ENCODE assay signal across 24 cellular contexts in genomic region chr3:186251948-186252619, GRCh38.
DNase-seq lines count a peak whose midpoint lies in the region; FAIRE-seq and TF ChIP-seq lines count a peak whose summit lies in the region.
"Had no signal": no experiment of that assay in that cellular context is flagged by ENCODE, and none has a peak within 500 bp of the region (broad histone marks: within the 10 kb centered on the region; RNA-seq: fewer than 3 reads in every experiment).

No MANE protein-coding gene starts in this region.

- FAIRE-seq in H1 (lab: Jason Lieb, UNC) = no peak
- FAIRE-seq: astrocyte had no signal

- H3K18ac ChIP-seq in H1 (ENCODE audit: extremely low read depth, low read length) (no peak overlapping the region), neuronal stem cell (ENCODE audit: low read length) (no peak overlapping the region)

- no peaks in the 10 kb centered on the region for H4K20me1 ChIP-seq in H1 (replicated peaks in 1 of 2; ENCODE audit: control insufficient read depth in 1 of 2, insufficient read depth in 2 of 2, low read length in 2 of 2)

- H3K23ac ChIP-seq in H1 (ENCODE audit: insufficient read length) = no peak overlapping the region
- no peak overlapping the region for H3K23ac ChIP-seq in neuronal stem cell (ENCODE audit: low read depth, low read length, poor library complexity)

- no peak overlapping the region for H2AFZ ChIP-seq in H1 (ENCODE audit: low read length)
- H2AFZ ChIP-seq in neuronal stem cell (ENCODE audit: low read length) = no peak overlapping the region

- no peaks in the 10 kb centered on the region for H3K79me1 ChIP-seq in H1 (ENCODE audit: low read depth, low read length)
- H3K79me1 ChIP-seq in neuronal stem cell (ENCODE audit: low read depth, low read length) = no peaks in the 10 kb centered on the region

- H4K5ac ChIP-seq in H1 (ENCODE audit: insufficient read length, low read depth, low read length) = no peak overlapping the region

- no peak overlapping the region for H2BK20ac ChIP-seq in H1 (ENCODE audit: low read length)

- H3K27ac ChIP-seq in H1 (ENCODE audit: low read depth, low read length) = no peak overlapping the region
- no peak overlapping the region for H3K27ac ChIP-seq in neuronal stem cell (replicated peaks; ENCODE audit: low read length)
- H3K27ac ChIP-seq: SJSA1, skin epidermis had no signal

- CTCF ChIA-PET in H1 (lab: Charles Lee; ENCODE audit: partially characterized antibody) = interaction anchor here (0.8 to 12.2 kb wide), 11 partner anchors 8 to 288 kb away, joined by 3 to 156 read pairs (median 5); no protein-coding TSS in a partner anchor
- CTCF ChIA-PET in Calu3 (lab: Charles Lee) = interaction anchor here (2.7 kb wide), 1 partner anchor 10 kb away, joined by 10 read pairs; no protein-coding TSS in a partner anchor

- DNase-seq in DMS 273 (lab: John Stamatoyannopoulos, UW; ENCODE audit: unreplicated experiment) (peak; percentile 97), Kasumi-1 (lab: John Stamatoyannopoulos, UW) (peak; percentile 72 to 75), RPMI7951 (ENCODE audit: low read depth) (peak; percentile 31), H1 (ENCODE audit: low read depth in 1 of 2, low spot score in 2 of 2) (no peak), Calu3 (no peak), neuronal stem cell (ENCODE audit: low spot score) (no peak), ACHN (no peak)
- DNase-seq: activated B cell treated with CpG ODN at 0.5 μM for 24 hours; CD8-positive, alpha-beta T cell; DMS53; GDM1; head of caudate nucleus; IMR-90; mesenchymal stem cell; MM.1S; NCI-H774; PC-3 had no signal

- no peak for TF ChIP-seq EP300 in H1 (IDR thresholded peaks at IDR 0.05; ENCODE audit: borderline replicate concordance in 1 of 2, low read depth in 2 of 2, low read length in 2 of 2)

- H3K4me1 ChIP-seq in H1 (replicated peaks in 1 of 4; ENCODE audit: control insufficient read depth in 3 of 4, insufficient read depth in 4 of 4, low read length in 3 of 4) = peaks cover 0 to 3% (median 0%) of the 10 kb centered on the region in 4 experiments; a peak in 1 of 7 replicates
- peaks cover 0 to 2% of the 10 kb centered on the region in 2 donors for H3K4me1 ChIP-seq in neuronal stem cell (ENCODE audit: control insufficient read depth in 2 of 2, insufficient read depth in 1 of 2, low read depth in 1 of 2, low read length in 2 of 2)
- H3K4me1 ChIP-seq: SJSA1 had no signal

- no peak for TF ChIP-seq POLR2A in H1 (IDR thresholded peaks at IDR 0.05; ENCODE audit: control extremely low read depth in 1 of 2, low read depth in 2 of 2, low read length in 2 of 2)

- BruUV-seq in Calu3 (replicated peaks; lab: Mats Ljungman, UMichigan) = no TSS peak

- H2BK15ac ChIP-seq in H1 (ENCODE audit: low read length) = no peak overlapping the region
- no peak overlapping the region for H2BK15ac ChIP-seq in neuronal stem cell (ENCODE audit: low read length)

- POLR2A ChIA-PET in H1 (lab: Charles Lee; ENCODE audit: partially characterized antibody) = no interaction called here

- H3K27me3 ChIP-seq in H1 (replicated peaks in 1 of 4; ENCODE audit: control insufficient read depth in 3 of 4, extremely low read depth in 1 of 4, insufficient read depth in 3 of 4, low read length in 3 of 4) (no peaks in the 10 kb centered on the region), neuronal stem cell (ENCODE audit: control insufficient read depth in 3 of 3, insufficient read depth in 3 of 3, low read depth in 1 of 3, low read length in 3 of 3) (peaks cover 0 to 21% (median 0%) of the 10 kb centered on the region in 3 experiments)
- H3K27me3 ChIP-seq: SJSA1 had no signal

- H3K14ac ChIP-seq in H1 (ENCODE audit: insufficient read length) = no peak overlapping the region
- no peak overlapping the region for H3K14ac ChIP-seq in neuronal stem cell (ENCODE audit: low read length)

- H2BK5ac ChIP-seq in H1 (ENCODE audit: low read depth, low read length) = no peak overlapping the region
- no peak overlapping the region for H2BK5ac ChIP-seq in neuronal stem cell (ENCODE audit: low read length)

- 76% methylated on average over 8 of the region's 8 CpGs; no CpG with 5 or more reads in 1 of the 2 experiments for WGBS in H1 (ENCODE audit: extremely low coverage in 1 of 2, insufficient coverage in 1 of 2, insufficient read length in 1 of 2, insufficient replicate concordance in 2 of 2, low coverage in 1 of 2, low lambda C conversion rate in 2 of 2, missing lambda C conversion rate in 1 of 2), 2 experiments
- no CpG with 5 or more reads among the region's 8 CpGs for WGBS in neuronal stem cell (ENCODE audit: extremely low coverage in 2 of 2, insufficient read length in 2 of 2, insufficient replicate concordance in 1 of 2), 2 donors

- H3K4me3 Mint-ChIP-seq in Calu3 (ENCODE audit: low read depth, unreplicated experiment) = no peak overlapping the region
- H3K4me3 Mint-ChIP-seq: activated B cell treated with CpG ODN at 0.5 μM for 24 hours; activated naive CD8-positive, alpha-beta T cell; activated T-helper 17 cell treated with anti-CD3 and anti-CD28 coated beads, Interleukin-2, amount 50 U/mL, for 72 hours; CD8-positive, alpha-beta T cell; central memory CD8-positive, alpha-beta T cell; type B pancreatic cell had no signal

- H3K4me3 ChIP-seq in H1 (ENCODE audit: extremely low read depth in 1 of 4, insufficient read depth in 2 of 4, low read depth in 3 of 4, low read length in 4 of 4) (no peak overlapping the region), neuronal stem cell (ENCODE audit: low read length in 2 of 2) (no peak overlapping the region)
- H3K4me3 ChIP-seq: SJSA1, skin epidermis had no signal

- H3K4ac ChIP-seq in H1 (replicated peaks; ENCODE audit: insufficient read length, low read depth, low read length) (no peak overlapping the region), neuronal stem cell (ENCODE audit: low read length) (no peak overlapping the region)

- no peak overlapping the region for H3K27ac Mint-ChIP-seq in Calu3 (ENCODE audit: unreplicated experiment)
- H3K27ac Mint-ChIP-seq: activated naive CD8-positive, alpha-beta T cell; activated T-helper 17 cell treated with anti-CD3 and anti-CD28 coated beads, Interleukin-2, amount 50 U/mL, for 72 hours; CD8-positive, alpha-beta T cell; type B pancreatic cell had no signal

- H3K9me3 ChIP-seq in H1 (ENCODE audit: insufficient read depth in 2 of 2, low read depth in 1 of 2, low read length in 1 of 2) = no peaks in the 10 kb centered on the region
- H3K9me3 ChIP-seq in neuronal stem cell (replicated peaks in 1 of 2; ENCODE audit: control insufficient read depth in 2 of 2, insufficient read depth in 1 of 2, low read depth in 1 of 2, low read length in 2 of 2) = no peaks in the 10 kb centered on the region
- H3K9me3 ChIP-seq: SJSA1 had no signal

- peaks cover 93% of the 10 kb centered on the region for H3K27me3 Mint-ChIP-seq in Calu3 (ENCODE audit: unreplicated experiment)
- H3K27me3 Mint-ChIP-seq: activated B cell treated with CpG ODN at 0.5 μM for 24 hours; activated naive CD8-positive, alpha-beta T cell had no signal

- no peaks in the 10 kb centered on the region for H3K79me2 ChIP-seq in H1 (ENCODE audit: control insufficient read depth in 1 of 2, insufficient read depth in 2 of 2, low read length in 2 of 2)

- no peaks in the 10 kb centered on the region for H3K36me3 Mint-ChIP-seq in Calu3 (ENCODE audit: insufficient read depth, unreplicated experiment)
- H3K36me3 Mint-ChIP-seq: activated naive CD8-positive, alpha-beta T cell; CD8-positive, alpha-beta T cell had no signal

- H2BK120ac ChIP-seq in H1 (replicated peaks; ENCODE audit: low read depth, low read length) (no peak overlapping the region), neuronal stem cell (ENCODE audit: low read depth, low read length) (no peak overlapping the region)

- intact Hi-C loops in Calu3 (cut with micrococcal nuclease; ENCODE audit: unreplicated experiment) = no loop called here

- no peak overlapping the region for H4K91ac ChIP-seq in H1 (replicated peaks; ENCODE audit: insufficient read length, low read length)
- no peak overlapping the region for H4K91ac ChIP-seq in neuronal stem cell (ENCODE audit: low read depth, low read length, poor library complexity)

- no peaks in the 10 kb centered on the region for H3K23me2 ChIP-seq in H1 (ENCODE audit: low read depth, low read length)

- TF ChIP-seq CTCF in H1 (IDR thresholded peaks at IDR 0.05; ENCODE audit: control extremely low read depth in 1 of 3, insufficient read depth in 1 of 3, low read depth in 1 of 3, low read length in 3 of 3) (no peak), Calu3 (IDR thresholded peaks at IDR 0.05; ENCODE audit: unreplicated experiment) (no peak)

- H3K36me3 ChIP-seq in H1 (ENCODE audit: control insufficient read depth in 2 of 4, insufficient read depth in 4 of 4, low read length in 3 of 4) (no peaks in the 10 kb centered on the region), neuronal stem cell (replicated peaks in 1 of 2; ENCODE audit: control insufficient read depth in 2 of 2, insufficient read depth in 2 of 2, low read length in 2 of 2) (no peaks in the 10 kb centered on the region)
- H3K36me3 ChIP-seq: SJSA1 had no signal

- no peaks in the 10 kb centered on the region for H3K9me3 Mint-ChIP-seq in Calu3 (ENCODE audit: low read depth, unreplicated experiment)
- H3K9me3 Mint-ChIP-seq: activated B cell treated with CpG ODN at 0.5 μM for 24 hours; activated T-helper 17 cell treated with anti-CD3 and anti-CD28 coated beads, Interleukin-2, amount 50 U/mL, for 72 hours; CD8-positive, alpha-beta T cell; central memory CD8-positive, alpha-beta T cell; type B pancreatic cell had no signal

- no peak overlapping the region for H4K8ac ChIP-seq in H1 (ENCODE audit: extremely low read depth, insufficient read depth, low read length)
- no peak overlapping the region for H4K8ac ChIP-seq in neuronal stem cell (ENCODE audit: low read depth, low read length)

- H3K4me2 ChIP-seq in H1 (ENCODE audit: insufficient read depth in 1 of 2, low read depth in 2 of 2, low read length in 2 of 2) = no peak overlapping the region
- no peak overlapping the region for H3K4me2 ChIP-seq in neuronal stem cell (ENCODE audit: insufficient read depth, low read length, poor library complexity, severe bottlenecking)

- H3K56ac ChIP-seq in H1 (replicated peaks; ENCODE audit: insufficient read length, low read depth, low read length) = no peak overlapping the region

- peaks cover 18% of the 10 kb centered on the region for H3K4me1 Mint-ChIP-seq in Calu3 (ENCODE audit: low read depth, unreplicated experiment)

- H3K9ac ChIP-seq in H1 (replicated peaks in 1 of 4; ENCODE audit: extremely low read depth in 1 of 4, low read depth in 3 of 4, low read length in 3 of 4) (no peak overlapping the region), neuronal stem cell (ENCODE audit: low read depth, low read length, poor library complexity) (no peak overlapping the region)

- H2BK12ac ChIP-seq in H1 (ENCODE audit: low read depth, low read length) = no peak overlapping the region
- no peak overlapping the region for H2BK12ac ChIP-seq in neuronal stem cell (ENCODE audit: low read length)

- peak overlapping the region; percentile 24; the same call in 1 of the 2 replicates for H2AK5ac ChIP-seq in H1 (ENCODE audit: low read depth, low read length)
- H2AK5ac ChIP-seq in neuronal stem cell (ENCODE audit: low read depth, low read length) = no peak overlapping the region

- in situ Hi-C loops in ACHN (cut with HindIII; ENCODE audit: low pct_ligation_motif_present, low pct_unique_long_range_greater_than_20kb, low sequenced_read_pairs) = no loop called here

- no peak for TF ChIP-seq RAD21 in H1 (IDR thresholded peaks at IDR 0.05 in 1 of 2, conservative IDR thresholded peaks at IDR 0.05 in 1 of 2; ENCODE audit: low read depth in 2 of 2, low read length in 2 of 2)

Comparison
In these comparisons a context has a peak if more than half of its experiments do, and no peak if none do; other contexts are left out.
1. DNase-seq: peak in DMS 273 (single experiment), Kasumi-1 (2 of 2) and RPMI7951 (single experiment); none in H1 (0 of 2), Calu3 (single experiment), neuronal stem cell (single experiment) and ACHN (single experiment).